In the genomic region with DNA sequence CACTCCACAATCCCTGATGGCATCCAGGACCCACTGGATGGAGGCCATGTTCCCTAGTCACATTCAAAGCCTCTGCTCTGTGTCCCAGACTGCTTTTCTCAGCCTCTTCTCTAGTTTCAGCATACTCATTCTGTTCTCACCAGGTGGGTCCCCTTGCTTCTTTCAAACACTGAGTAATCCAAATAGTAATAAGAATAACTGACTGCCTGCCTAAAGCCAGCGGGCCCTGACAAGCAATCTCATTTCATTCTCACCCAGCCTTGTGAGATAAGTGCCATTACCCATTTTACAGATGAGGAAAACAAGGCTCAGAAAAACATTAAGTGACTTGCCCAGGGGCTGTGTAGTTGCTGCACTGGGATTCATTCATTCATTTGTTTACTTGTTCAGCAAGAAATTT, we compare ENCODE assay signal across 2 cellular contexts.
TF ChIP-seq lines count a peak whose summit lies in the region.

No MANE protein-coding gene starts in this region.

TF ChIP-seq in HepG2, 621 proteins besides CTCF, POLR2A, EP300 and RAD21:
- TF ChIP-seq ZNF629 (CRISPR knock-in tag; conservative IDR thresholded peaks at IDR 0.05) = 0 out of 2 replicates have a peak, but pooled peaks have one; percentile 28
- no peak for TF ChIP-seq POLR2G (IDR thresholded peaks at IDR 0.05; ENCODE audit: low read depth, low read length)

TF ChIP-seq in WTC11, 78 proteins besides CTCF, POLR2A, EP300 and RAD21:
- TF ChIP-seq SOX15 (CRISPR knock-in tag; IDR thresholded peaks at IDR 0.05) (no peak), GTF2I (CRISPR knock-in tag; conservative IDR thresholded peaks at IDR 0.05) (0 out of 2 replicates have a peak, but pooled peaks have one; percentile 56)
